9 cellular contexts compared by ENCODE assay signal in the genomic region with DNA sequence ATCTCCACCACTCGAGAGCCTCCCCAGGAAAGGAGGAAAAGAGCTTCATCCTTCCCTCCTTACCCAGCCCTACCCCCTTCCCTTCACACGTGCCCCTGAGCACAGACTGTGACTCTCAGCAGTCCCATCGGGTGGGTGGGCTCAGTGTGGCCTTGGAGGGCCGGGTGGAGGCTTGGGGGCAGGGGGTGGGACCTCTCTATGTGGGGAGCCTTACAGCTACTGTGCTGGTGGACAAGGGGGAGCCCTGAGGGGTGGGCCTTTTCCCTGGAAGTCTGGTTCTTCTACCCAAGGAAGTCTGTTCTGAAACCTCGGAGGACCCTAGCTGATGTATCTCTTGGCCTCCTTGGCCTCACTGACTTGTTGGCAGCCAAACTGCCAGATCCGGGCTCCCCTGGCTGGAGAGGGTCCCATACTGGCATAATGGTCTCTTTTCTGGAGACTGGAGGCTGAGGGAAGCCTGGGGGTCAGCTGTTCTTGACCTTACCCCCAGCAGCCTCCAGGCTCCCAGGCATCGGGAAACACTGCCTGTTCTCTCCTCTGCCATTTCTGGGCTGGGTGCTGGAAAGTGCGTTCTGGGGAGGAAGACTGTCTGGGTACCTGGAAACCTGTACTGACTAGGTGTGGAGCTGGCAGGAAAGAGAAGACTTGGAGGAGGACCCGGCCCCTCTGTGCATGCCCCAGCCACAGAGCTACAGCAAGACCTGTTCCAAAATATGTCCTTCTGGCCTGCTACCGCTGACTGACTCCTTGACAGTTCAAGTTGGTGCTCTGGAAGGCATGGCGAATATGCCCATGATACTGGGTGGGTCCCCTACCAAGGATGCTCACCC. TPM values are rescaled to one million over a fixed set of nuclear protein-coding genes. Genes with fewer than 3 reads are reported as not detected.
DNase-seq lines count a peak whose midpoint lies in the region; ATAC-seq lines count a peak whose summit lies in the region.
"Had no signal": no experiment of that assay in that cellular context is flagged by ENCODE, and none has a peak within 500 bp of the region (broad histone marks: within the 10 kb centered on the region; RNA-seq: fewer than 3 reads in every experiment).

No MANE protein-coding gene starts in this region.

- peaks cover 31% of the 10 kb centered on the region for H3K4me1 Mint-ChIP-seq in stimulated activated naive CD8-positive, alpha-beta T cell treated with anti-CD3 and anti-CD28 coated beads, Interleukin-15, Interleukin-2, amounts not matched to agents 100 ng/mL and 50 ng/mL, for 24 hours (ENCODE audit: low read depth)
- peaks cover 6 to 14% (median 11%) of the 10 kb centered on the region in 3 donors for H3K4me1 Mint-ChIP-seq in naive B cell

- DNase-seq in stimulated activated naive CD8-positive, alpha-beta T cell treated with anti-CD3 and anti-CD28 coated beads, Interleukin-15, Interleukin-2, amounts not matched to agents 100 U/mL and 50 U/mL, for 24 hours: no peak
- DNase-seq in naive B cell (no peak), NCI-H2107 treated with DMSO at 0.1 percent for 48 hours (lab: John Stamatoyannopoulos, UW; ENCODE audit: unreplicated experiment) (no peak), NCI-H2227 (lab: John Stamatoyannopoulos, UW; ENCODE audit: unreplicated experiment) (no peak), DMS153 treated with DMSO at 0.1 percent for 48 hours (lab: John Stamatoyannopoulos, UW; ENCODE audit: unreplicated experiment) (no peak)
- DNase-seq: GOT3 had no signal

- H3K27ac Mint-ChIP-seq in stimulated activated naive CD8-positive, alpha-beta T cell treated with anti-CD3 and anti-CD28 coated beads, Interleukin-15, Interleukin-2, amounts not matched to agents 100 ng/mL and 50 ng/mL, for 24 hours: peak overlapping the region; percentile 70
- peak overlapping the region in 4 of 6 donors; percentile 33 to 85 (median 72) for H3K27ac Mint-ChIP-seq in naive B cell

- peak overlapping the region; percentile 55 for H3K27ac ChIP-seq in cingulate gyrus (ENCODE audit: low read depth, low read length)

- peaks cover 7% of the 10 kb centered on the region for H3K27me3 Mint-ChIP-seq in stimulated activated naive CD8-positive, alpha-beta T cell treated with anti-CD3 and anti-CD28 coated beads, Interleukin-15, Interleukin-2, amounts not matched to agents 100 ng/mL and 50 ng/mL, for 24 hours
- H3K27me3 Mint-ChIP-seq in naive B cell: peaks cover 20 to 40% (median 20%) of the 10 kb centered on the region in 3 donors

- no peak for ATAC-seq in stimulated activated naive CD8-positive, alpha-beta T cell treated with anti-CD3 and anti-CD28 coated beads, Interleukin-15, Interleukin-2, amounts not matched to agents 100 U/mL and 50 U/mL, for 24 hours
- ATAC-seq in naive B cell (ENCODE audit: low read depth in 2 of 2): no peak
- no peak for ATAC-seq in GM18870 (IDR thresholded peaks at IDR 0.05; ENCODE audit: unreplicated experiment)

- H3K4me3 Mint-ChIP-seq in stimulated activated naive CD8-positive, alpha-beta T cell treated with anti-CD3 and anti-CD28 coated beads, Interleukin-15, Interleukin-2, amounts not matched to agents 100 ng/mL and 50 ng/mL, for 24 hours: no peak overlapping the region
- peak overlapping the region in 4 of 8 donors; percentile 23 to 76 (median 69) for H3K4me3 Mint-ChIP-seq in naive B cell

- no peaks in the 10 kb centered on the region for H3K9me3 Mint-ChIP-seq in stimulated activated naive CD8-positive, alpha-beta T cell treated with anti-CD3 and anti-CD28 coated beads, Interleukin-15, Interleukin-2, amounts not matched to agents 100 ng/mL and 50 ng/mL, for 24 hours
- H3K9me3 Mint-ChIP-seq in naive B cell: no peaks in the 10 kb centered on the region

- H3K36me3 Mint-ChIP-seq in stimulated activated naive CD8-positive, alpha-beta T cell treated with anti-CD3 and anti-CD28 coated beads, Interleukin-15, Interleukin-2, amounts not matched to agents 100 ng/mL and 50 ng/mL, for 24 hours (ENCODE audit: low read depth): no peaks in the 10 kb centered on the region
- no peaks in the 10 kb centered on the region for H3K36me3 Mint-ChIP-seq in naive B cell

RNA-seq across cellular contexts. Expression of gene VASH1, which starts 7.6 kb away (rescaled TPM):
- under 1 TPM in 5 of 6 donors, not detected in 1; 0.05 to 0.61 (median 0.39) TPM for polyA plus RNA-seq in naive B cell (ENCODE audit: low read depth in 6 of 6)

RNA-seq across cellular contexts. Expression of gene ANGEL1, which starts 43.8 kb away (rescaled TPM):
- polyA plus RNA-seq in naive B cell (ENCODE audit: low read depth in 6 of 6): 10 to 100 TPM; 19.6 to 30.1 (median 21.7) TPM

RNA-seq across cellular contexts. Expression of gene LRRC74A, which starts 57.3 kb away (rescaled TPM):
- polyA plus RNA-seq in naive B cell (ENCODE audit: low read depth in 6 of 6): not detected
